Comparison of ENCODE assay signal across 13 cellular contexts in the genomic region with DNA sequence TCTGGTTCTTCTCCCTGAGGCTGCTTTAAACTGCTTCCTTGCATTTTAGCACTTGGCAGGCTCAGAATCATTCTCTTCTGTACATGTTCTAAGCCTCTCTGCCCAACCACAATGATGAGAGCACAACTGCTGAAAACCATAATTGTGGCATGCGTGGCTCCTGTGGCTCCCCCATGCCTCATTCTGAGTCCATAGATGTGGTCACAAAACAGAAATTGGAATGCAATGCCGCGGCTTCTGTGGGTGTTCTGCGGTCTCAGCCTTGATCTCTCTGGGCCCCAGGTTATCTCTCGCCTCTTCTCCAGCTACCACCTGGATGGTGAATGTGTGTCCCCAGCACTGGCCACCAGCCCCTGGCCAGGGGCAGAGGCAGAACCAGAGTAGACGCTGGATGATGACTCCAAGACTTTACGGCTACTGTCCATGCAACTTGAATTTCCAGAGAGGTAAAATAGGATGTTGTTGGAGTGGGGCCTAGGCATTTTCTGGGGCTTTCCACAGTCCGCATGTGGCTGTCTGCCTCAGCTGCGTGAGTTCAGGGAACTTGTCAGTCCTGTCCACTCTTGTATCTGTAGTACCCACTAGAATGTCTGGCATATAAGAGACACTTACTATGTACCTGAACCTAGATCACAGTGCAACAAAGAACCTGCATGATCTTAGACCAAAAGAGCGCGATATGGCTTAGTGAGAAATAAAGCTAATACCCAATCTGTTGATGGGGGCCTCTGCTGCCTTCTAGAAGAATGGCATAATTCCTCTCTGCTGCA. TPM values are rescaled to one million over a fixed set of nuclear protein-coding genes. Genes with fewer than 3 reads are reported as not detected.
DNase-seq lines count a peak whose midpoint lies in the region; ATAC-seq and TF ChIP-seq lines count a peak whose summit lies in the region.
"Had no signal": no experiment of that assay in that cellular context is flagged by ENCODE, and none has a peak within 500 bp of the region (broad histone marks: within the 10 kb centered on the region; RNA-seq: fewer than 3 reads in every experiment).

No MANE protein-coding gene starts in this region.

- H3K27ac Mint-ChIP-seq in activated CD4-positive, alpha-beta T cell treated with anti-CD3 and anti-CD28 coated beads, Interleukin-2, amount 10 ng/mL, durations not matched to agents 7 days and 5 days: no peak overlapping the region

- peak overlapping the region; percentile 94 for H3K27ac ChIP-seq in subcutaneous abdominal adipose tissue (ENCODE audit: low read depth, low read length)
- H3K27ac ChIP-seq in body of pancreas: no peak overlapping the region

- H3K9me3 ChIP-seq in subcutaneous abdominal adipose tissue (ENCODE audit: control insufficient read depth in 5 of 5, low read length in 5 of 5) (no peaks in the 10 kb centered on the region), body of pancreas (no peaks in the 10 kb centered on the region)

- H3K4me1 Mint-ChIP-seq in activated CD4-positive, alpha-beta T cell treated with anti-CD3 and anti-CD28 coated beads, Interleukin-2, amount 10 ng/mL, durations not matched to agents 7 days and 5 days: peaks cover 6% of the 10 kb centered on the region

- CTCF ChIA-PET in activated CD4-positive, alpha-beta T cell treated with anti-CD3 and anti-CD28 coated beads, Interleukin-2, amount 10 ng/mL, durations not matched to agents 7 days and 5 days (lab: Charles Lee): no interaction called here

- H3K36me3 ChIP-seq in subcutaneous abdominal adipose tissue (ENCODE audit: control insufficient read depth in 5 of 5, insufficient read depth in 5 of 5, low read length in 5 of 5): no peaks in the 10 kb centered on the region
- no peaks in the 10 kb centered on the region for H3K36me3 ChIP-seq in body of pancreas (replicated peaks in 1 of 2; ENCODE audit: insufficient read depth in 1 of 2, low read depth in 2 of 2)

- peaks cover 7% of the 10 kb centered on the region for H3K9me3 Mint-ChIP-seq in activated CD4-positive, alpha-beta T cell treated with anti-CD3 and anti-CD28 coated beads, Interleukin-2, amount 10 ng/mL, durations not matched to agents 7 days and 5 days

- peaks cover 6% of the 10 kb centered on the region for H3K36me3 Mint-ChIP-seq in activated CD4-positive, alpha-beta T cell treated with anti-CD3 and anti-CD28 coated beads, Interleukin-2, amount 10 ng/mL, durations not matched to agents 7 days and 5 days (ENCODE audit: low read depth)

- no peak for TF ChIP-seq POLR2A in body of pancreas (IDR thresholded peaks at IDR 0.05)

- H3K9ac ChIP-seq in subcutaneous abdominal adipose tissue (ENCODE audit: low read length in 5 of 5): no peak overlapping the region

- POLR2A ChIA-PET in activated CD4-positive, alpha-beta T cell treated with anti-CD3 and anti-CD28 coated beads, Interleukin-2, amount 10 ng/mL, durations not matched to agents 7 days and 5 days (lab: Charles Lee): no interaction called here

- peaks cover 76% of the 10 kb centered on the region for H3K27me3 Mint-ChIP-seq in activated CD4-positive, alpha-beta T cell treated with anti-CD3 and anti-CD28 coated beads, Interleukin-2, amount 10 ng/mL, durations not matched to agents 7 days and 5 days

- H3K4me3 ChIP-seq in subcutaneous abdominal adipose tissue (ENCODE audit: low read depth in 1 of 5, low read length in 5 of 5) (no peak overlapping the region), body of pancreas (no peak overlapping the region)

- no peak overlapping the region for H3K4me3 Mint-ChIP-seq in activated CD4-positive, alpha-beta T cell treated with anti-CD3 and anti-CD28 coated beads, Interleukin-2, amount 10 ng/mL, durations not matched to agents 7 days and 5 days
- H3K4me3 Mint-ChIP-seq: activated T-cell treated with anti-CD3 and anti-CD28 coated beads, Interleukin-2, amount 50 U/mL, for 4 hours had no signal

- intact Hi-C loops in body of pancreas (cut with DNase I): no loop called here

- peaks cover 4 to 42% (median 41%) of the 10 kb centered on the region in 5 donors for H3K4me1 ChIP-seq in subcutaneous abdominal adipose tissue (ENCODE audit: control insufficient read depth in 5 of 5, insufficient read depth in 5 of 5, low read length in 5 of 5)
- no peaks in the 10 kb centered on the region for H3K4me1 ChIP-seq in body of pancreas

- H3K27me3 ChIP-seq in subcutaneous abdominal adipose tissue (ENCODE audit: control insufficient read depth in 5 of 5, insufficient read depth in 4 of 5, low read length in 5 of 5) (no peaks in the 10 kb centered on the region), body of pancreas (no peaks in the 10 kb centered on the region)

- DNase-seq in stimulated activated CD4-positive, alpha-beta T cell treated with anti-CD3 and anti-CD28 coated beads, Interleukin-12 subunit alpha, Interleukin-12 subunit beta, amount 100 ng/mL, for 48 hours (ENCODE audit: low read depth in 2 of 3, low spot score in 1 of 3): peak; percentile 10 to 39 (median 10)
- DNase-seq in stimulated activated CD4-positive, alpha-beta T cell treated with anti-CD3 and anti-CD28 coated beads, Interleukin-12 subunit alpha, Interleukin-12 subunit beta, amount 100 ng/mL, for 4 hours: no peak
- DNase-seq in activated CD4-positive, alpha-beta T cell treated with anti-CD3 and anti-CD28 coated beads, Interleukin-2, amount 10 ng/mL, durations not matched to agents 7 days and 5 days: peak; percentile 11
- DNase-seq in foreskin melanocyte: peak; percentile 12
- no peak for DNase-seq in body of pancreas
- no peak for DNase-seq in nucleus accumbens (lab: John Stamatoyannopoulos, UW)
- DNase-seq: activated T-cell treated with anti-CD3 and anti-CD28 coated beads, Interleukin-2, amount 50 U/mL, for 4 hours; DMS53; left ventricle myocardium superior; NCI-H226 had no signal

- TF ChIP-seq CTCF in body of pancreas (IDR thresholded peaks at IDR 0.05): no peak

- 88 to 90% methylated on average over 11 of the region's 11 CpGs for WGBS in body of pancreas, 2 donors

- no peak for ATAC-seq in body of pancreas
- ATAC-seq in GM21360 (IDR thresholded peaks at IDR 0.05; ENCODE audit: unreplicated experiment): no peak
- ATAC-seq: HCT116, left ventricle myocardium superior had no signal

RNA-seq across cellular contexts. Expression of gene ADRB1, which starts 52.4 kb away (rescaled TPM):
- not detected for total RNA-seq in activated CD4-positive, alpha-beta T cell treated with anti-CD3 and anti-CD28 coated beads, Interleukin-2, amount 10 ng/mL, durations not matched to agents 7 days and 5 days
- total RNA-seq in body of pancreas: 1 to 10 TPM; 1.0 to 8.6 TPM

Comparison
In these comparisons a context has a peak if more than half of its experiments do, and no peak if none do; other contexts are left out.
1. DNase-seq: peak in stimulated activated CD4-positive, alpha-beta T cell treated with anti-CD3 and anti-CD28 coated beads, Interleukin-12 subunit alpha, Interleukin-12 subunit beta, amount 100 ng/mL, for 48 hours (3 of 3), activated CD4-positive, alpha-beta T cell treated with anti-CD3 and anti-CD28 coated beads, Interleukin-2, amount 10 ng/mL, durations not matched to agents 7 days and 5 days (single experiment) and foreskin melanocyte (single experiment); none in stimulated activated CD4-positive, alpha-beta T cell treated with anti-CD3 and anti-CD28 coated beads, Interleukin-12 subunit alpha, Interleukin-12 subunit beta, amount 100 ng/mL, for 4 hours (single experiment), body of pancreas (0 of 4) and nucleus accumbens (0 of 56).